Comparison of ENCODE assay signal across 13 cellular contexts in genomic region chr17:77370536-77370935, GRCh38.
DNase-seq lines count a peak whose midpoint lies in the region; ATAC-seq and TF ChIP-seq lines count a peak whose summit lies in the region.
"Had no signal": no experiment of that assay in that cellular context is flagged by ENCODE, and none has a peak within 500 bp of the region (broad histone marks: within the 10 kb centered on the region; RNA-seq: fewer than 3 reads in every experiment).

No MANE protein-coding gene starts in this region.

- no peak for TF ChIP-seq CTCF in breast epithelium (IDR thresholded peaks at IDR 0.05)
- no peak for TF ChIP-seq CTCF in MCF 10A (IDR thresholded peaks at IDR 0.05; ENCODE audit: unreplicated experiment)
- no peak for TF ChIP-seq CTCF in nephron (IDR thresholded peaks at IDR 0.05; ENCODE audit: unreplicated experiment in 3 of 3)
- no peak for TF ChIP-seq CTCF in upper lobe of right lung (IDR thresholded peaks at IDR 0.05)
- TF ChIP-seq CTCF in GM13977 (IDR thresholded peaks at IDR 0.05; ENCODE audit: extremely low read depth, insufficient read depth, missing control alignments) = no peak

- in situ Hi-C loops in GM13977 (cut with MboI; ENCODE audit: low pct_unique_long_range_greater_than_20kb, low sequenced_read_pairs, unreplicated experiment) = no loop called here

- no TSS peak for BruUV-seq in MCF 10A (replicated peaks; lab: Mats Ljungman, UMichigan)

- POLR2A ChIA-PET in MCF 10A (lab: Yijun Ruan, JAX) = interaction anchor here (0.8 kb wide), 1 partner anchor 16 kb away, joined by 3 read pairs; no protein-coding TSS in a partner anchor

- H3K4me3 ChIP-seq in breast epithelium = no peak overlapping the region
- no peak overlapping the region for H3K4me3 ChIP-seq in upper lobe of right lung
- H3K4me3 ChIP-seq: upper lobe of left lung had no signal

- peaks cover 43% of the 10 kb centered on the region for H3K4me1 Mint-ChIP-seq in MCF 10A (ENCODE audit: insufficient read depth, unreplicated experiment)
- peaks cover 55% of the 10 kb centered on the region for H3K4me1 Mint-ChIP-seq in central memory CD8-positive, alpha-beta T cell
- H3K4me1 Mint-ChIP-seq in nephron = peaks cover 64% of the 10 kb centered on the region

- DNase-seq in breast epithelium (ENCODE audit: low spot score in 2 of 2) (no peak), MCF 10A (ENCODE audit: unreplicated experiment) (no peak), upper lobe of right lung (no peak), dedifferentiated amniotic fluid mesenchymal stem cell (ENCODE audit: extremely low spot score) (no peak), GM13977 (ENCODE audit: low spot score) (no peak)
- DNase-seq in central memory CD8-positive, alpha-beta T cell (ENCODE audit: low spot score in 2 of 2) = no peak
- no peak for DNase-seq in stimulated activated CD4-positive, alpha-beta T cell treated with anti-CD3 and anti-CD28 coated beads, Interleukin-12 subunit alpha, Interleukin-12 subunit beta, amount 100 ng/mL, for 4 hours
- DNase-seq: dermis blood vessel endothelial cell, EL, left colon, RPMI8226, upper lobe of left lung had no signal

- no peaks in the 10 kb centered on the region for H3K36me3 ChIP-seq in breast epithelium
- no peaks in the 10 kb centered on the region for H3K36me3 ChIP-seq in upper lobe of right lung
- H3K36me3 ChIP-seq: upper lobe of left lung had no signal

- CTCF ChIA-PET in MCF 10A (lab: Yijun Ruan, JAX) = interaction anchor here (0.6 to 1.6 kb wide), 4 partner anchors 18 to 59 kb away, joined by 3 to 5 read pairs (median 4); no protein-coding TSS in a partner anchor

- H3K27ac Mint-ChIP-seq in MCF 10A (ENCODE audit: low read depth, unreplicated experiment) = no peak overlapping the region
- peak overlapping the region; percentile 71 for H3K27ac Mint-ChIP-seq in central memory CD8-positive, alpha-beta T cell (ENCODE audit: low read depth)
- peak overlapping the region; percentile 86 to 94 (median 94) for H3K27ac Mint-ChIP-seq in nephron

- no peaks in the 10 kb centered on the region for H3K9me3 Mint-ChIP-seq in MCF 10A (ENCODE audit: unreplicated experiment)
- H3K9me3 Mint-ChIP-seq in central memory CD8-positive, alpha-beta T cell = no peaks in the 10 kb centered on the region
- no peaks in the 10 kb centered on the region for H3K9me3 Mint-ChIP-seq in nephron

- H3K36me3 Mint-ChIP-seq in MCF 10A (ENCODE audit: insufficient read depth, unreplicated experiment) = peaks cover 28% of the 10 kb centered on the region
- peaks cover 10% of the 10 kb centered on the region for H3K36me3 Mint-ChIP-seq in central memory CD8-positive, alpha-beta T cell (ENCODE audit: insufficient read depth)
- no peaks in the 10 kb centered on the region for H3K36me3 Mint-ChIP-seq in nephron (ENCODE audit: low read depth)

- H3K4me1 ChIP-seq in breast epithelium (peaks cover 44 to 48% of the 10 kb centered on the region in 2 donors), upper lobe of right lung (peaks cover 56% of the 10 kb centered on the region)

- no peak for TF ChIP-seq POLR2A in breast epithelium (IDR thresholded peaks at IDR 0.05)

- peak overlapping the region; percentile 93 to 95 for H3K27ac ChIP-seq in breast epithelium
- peak overlapping the region; percentile 91 for H3K27ac ChIP-seq in upper lobe of right lung

- H3K27me3 Mint-ChIP-seq in MCF 10A (ENCODE audit: insufficient read depth, unreplicated experiment) (no peaks in the 10 kb centered on the region), nephron (ENCODE audit: low read depth) (no peaks in the 10 kb centered on the region)
- no peaks in the 10 kb centered on the region for H3K27me3 Mint-ChIP-seq in central memory CD8-positive, alpha-beta T cell

- H3K9me3 ChIP-seq in breast epithelium (no peaks in the 10 kb centered on the region), upper lobe of right lung (no peaks in the 10 kb centered on the region)
- H3K9me3 ChIP-seq: upper lobe of left lung had no signal

- H3K27me3 ChIP-seq in breast epithelium (no peaks in the 10 kb centered on the region), upper lobe of right lung (no peaks in the 10 kb centered on the region)
- H3K27me3 ChIP-seq: upper lobe of left lung had no signal

- ATAC-seq in central memory CD8-positive, alpha-beta T cell (replicated peaks; ENCODE audit: extremely low read depth, poor library complexity, severe bottlenecking) = no peak
- no peak for ATAC-seq in upper lobe of right lung

- H3K4me3 Mint-ChIP-seq in MCF 10A (ENCODE audit: unreplicated experiment) (no peak overlapping the region), nephron (peak overlapping the region; percentile 80 to 88 (median 80))
- H3K4me3 Mint-ChIP-seq in central memory CD8-positive, alpha-beta T cell = peak overlapping the region; percentile 89

- intact Hi-C loops in breast epithelium (cut with DNase I; ENCODE audit: low total_unique reads) = no loop called here
- intact Hi-C loops in MCF 10A (cut with micrococcal nuclease) = no loop called here
- intact Hi-C loops in upper lobe of right lung (cut with DNase I) = no loop called here
